Comparison of ENCODE assay signal across 8 cellular contexts in the genomic region with DNA sequence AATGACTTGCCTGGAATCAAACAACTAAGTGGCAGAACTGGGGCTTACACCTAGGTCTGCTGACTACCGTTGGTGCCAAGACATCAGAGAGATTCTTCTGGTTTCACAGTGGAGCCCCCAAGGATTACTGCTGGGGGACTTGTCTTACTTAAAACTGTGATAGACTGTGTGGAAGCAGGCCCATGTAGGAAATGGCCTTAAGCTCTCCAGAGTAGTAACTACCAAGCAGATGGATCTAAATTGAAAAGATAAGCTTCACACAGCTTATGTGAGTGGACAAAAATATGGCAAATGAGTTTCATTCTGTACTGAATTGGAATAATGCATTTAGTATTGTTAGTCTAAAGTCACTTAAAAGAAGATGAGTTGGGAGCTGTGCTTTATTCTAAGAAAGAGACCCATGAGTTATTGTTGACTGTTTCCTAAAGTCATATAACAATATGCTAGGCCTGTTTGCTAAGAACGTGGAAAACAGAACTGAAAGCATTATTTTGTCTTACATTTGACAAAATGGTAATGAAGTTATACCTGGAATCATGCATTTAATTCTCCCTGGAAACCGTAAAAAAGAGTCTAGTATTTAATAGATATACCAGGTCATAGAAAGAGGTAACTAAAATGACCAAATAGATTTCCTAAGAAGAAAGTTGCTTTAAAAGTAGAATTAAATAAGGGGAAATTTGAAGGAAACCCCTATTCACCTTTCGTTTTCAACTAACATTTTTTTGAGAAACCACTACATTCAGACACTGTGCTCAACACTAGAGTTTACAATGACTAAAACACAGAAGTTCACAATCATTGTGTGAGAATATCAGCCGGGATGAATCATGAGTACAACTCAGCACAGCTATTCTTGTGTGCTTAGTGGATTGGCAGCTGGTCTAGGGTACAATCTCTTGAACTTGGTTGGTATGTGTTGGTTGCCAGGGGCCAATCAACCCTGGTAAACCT. TPM values are rescaled to one million over a fixed set of nuclear protein-coding genes. Genes with fewer than 3 reads are reported as not detected.
DNase-seq lines count a peak whose midpoint lies in the region; ATAC-seq and TF ChIP-seq lines count a peak whose summit lies in the region.

No MANE protein-coding gene starts in this region.

- H3K9me3 Mint-ChIP-seq in endothelial cell (ENCODE audit: unreplicated experiment): no peaks in the 10 kb centered on the region
- H3K9me3 Mint-ChIP-seq in CD14-positive monocyte: peaks cover 0 to 6% (median 2%) of the 10 kb centered on the region in 7 donors

- H3K27me3 Mint-ChIP-seq in endothelial cell (ENCODE audit: unreplicated experiment) (peaks cover 5% of the 10 kb centered on the region), CD14-positive monocyte (ENCODE audit: low read depth in 3 of 3) (peaks cover 1 to 3% (median 2%) of the 10 kb centered on the region in 3 donors)

- peaks cover 74% of the 10 kb centered on the region for H3K4me1 Mint-ChIP-seq in endothelial cell (ENCODE audit: unreplicated experiment)
- peaks cover 19% of the 10 kb centered on the region for H3K4me1 Mint-ChIP-seq in CD14-positive monocyte

- intact Hi-C loops in CD14-positive monocyte (cut with micrococcal nuclease): no loop called here

- peak overlapping the region; percentile 96 for H3K27ac Mint-ChIP-seq in endothelial cell (ENCODE audit: unreplicated experiment)
- H3K27ac Mint-ChIP-seq in CD14-positive monocyte: peak overlapping the region in 1 of 7 donors; percentile 24

- H3K4me3 Mint-ChIP-seq in endothelial cell (ENCODE audit: unreplicated experiment) (no peak overlapping the region), CD14-positive monocyte (no peak overlapping the region)

- peak; percentile 63 for ATAC-seq in GM21423 (IDR thresholded peaks at IDR 0.05; ENCODE audit: unreplicated experiment)

- peak; percentile 61 for DNase-seq in GM10266 (ENCODE audit: extremely low spot score)
- peak; percentile 75 for DNase-seq in HT1080 (ENCODE audit: low read depth)
- no peak for DNase-seq in endothelial cell (ENCODE audit: low spot score)
- DNase-seq in putamen (ENCODE audit: low spot score): no peak
- no peak for DNase-seq in foreskin melanocyte
- no peak for DNase-seq in HuH-7 (ENCODE audit: low spot score)
- no peak for DNase-seq in CD14-positive monocyte (ENCODE audit: low spot score)

- H3K36me3 Mint-ChIP-seq in endothelial cell (ENCODE audit: low read depth, unreplicated experiment) (no peaks in the 10 kb centered on the region), CD14-positive monocyte (no peaks in the 10 kb centered on the region)

- TF ChIP-seq CTCF in GM10266 (IDR thresholded peaks at IDR 0.05; ENCODE audit: control insufficient read depth, insufficient read depth, low read depth, missing control alignments) (no peak), endothelial cell (IDR thresholded peaks at IDR 0.05; ENCODE audit: unreplicated experiment) (no peak), CD14-positive monocyte (IDR thresholded peaks at IDR 0.05) (no peak)

RNA-seq across cellular contexts. Expression of a gene that starts 13.0 kb away (rescaled TPM):
- 48.3 and 49.4 TPM in 2 replicates for total RNA-seq in HT1080 (2014; rRNA removed; shearing (Covaris generic))
- 43.1 and 55.4 TPM in 2 replicates for polyA plus RNA-seq in HT1080 (2015; cell fraction: cytosol; rRNA removed)
- polyA plus RNA-seq in HT1080 (2015; cell fraction: nucleus; rRNA removed): 31.3 and 33.4 TPM in 2 replicates
- total RNA-seq in endothelial cell (ENCODE audit: unreplicated experiment): 94.6 TPM
- polyA plus RNA-seq in CD14-positive monocyte: 10 to 100 TPM in 1 of 2 donors, 1 to 10 TPM in 1; 8.6 to 10.2 TPM

RNA-seq across cellular contexts. Expression of a gene that starts 34.4 kb away (rescaled TPM):
- total RNA-seq in HT1080 (2014; rRNA removed; shearing (Covaris generic)): 27.8 and 32.1 TPM in 2 replicates
- polyA plus RNA-seq in HT1080 (2015; cell fraction: cytosol; rRNA removed): 20.4 and 22.1 TPM in 2 replicates
- polyA plus RNA-seq in HT1080 (2015; cell fraction: nucleus; rRNA removed): 19.9 and 26.3 TPM in 2 replicates
- total RNA-seq in endothelial cell (ENCODE audit: unreplicated experiment): 25.5 TPM
- 1 to 10 TPM; 4.7 to 9.3 TPM for polyA plus RNA-seq in CD14-positive monocyte

Comparison
In these comparisons a context has a peak if more than half of its experiments do, and no peak if none do; other contexts are left out.
1. DNase-seq: peak in GM10266 (single experiment) and HT1080 (single experiment); none in endothelial cell (single experiment), putamen (single experiment), foreskin melanocyte (single experiment), HuH-7 (single experiment) and CD14-positive monocyte (single experiment).